ENCODE assay signal across 8 cellular contexts in the genomic region with DNA sequence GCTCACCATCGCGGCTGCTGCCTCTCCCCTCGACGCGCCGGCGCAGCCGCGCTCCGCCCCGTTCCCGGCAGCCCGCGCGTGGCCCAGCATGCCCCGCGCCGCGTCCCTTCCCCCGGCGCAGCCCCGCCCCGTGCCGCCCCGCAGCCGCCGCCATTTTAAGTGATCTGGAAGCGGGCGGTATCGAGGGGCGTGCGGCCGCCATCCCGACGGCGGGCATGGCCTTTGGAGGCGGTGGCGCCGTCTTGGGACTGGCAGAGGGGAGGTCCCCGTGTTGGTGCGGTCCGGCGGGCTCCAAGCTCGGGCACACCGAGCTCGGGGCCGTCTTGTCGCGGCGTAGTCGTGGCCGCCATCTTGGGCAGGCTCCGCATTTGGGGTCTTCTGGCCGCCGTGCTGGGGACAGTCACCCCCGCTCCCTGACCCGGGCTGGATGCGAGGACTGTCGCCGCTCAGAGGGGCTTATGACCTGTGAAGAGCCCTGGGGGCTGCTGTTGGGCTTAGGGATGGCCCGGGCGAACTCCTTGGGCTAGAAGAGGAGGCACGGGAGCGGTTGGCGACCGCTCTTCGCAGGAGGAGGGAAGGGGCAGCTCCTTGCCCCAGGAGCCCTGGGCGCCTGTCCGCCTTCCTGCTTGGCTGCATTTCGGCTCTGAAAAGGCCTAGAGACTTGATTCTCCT. TPM values are rescaled to one million over a fixed set of nuclear protein-coding genes. Genes with fewer than 3 reads are reported as not detected.
DNase-seq lines count a peak whose midpoint lies in the region; ATAC-seq lines count a peak whose summit lies in the region.

A gene (minus strand): TSS at position 50 of the 672 bp plus-strand sequence. CDS start 41 bp downstream, at position 9.

- peaks cover 15% of the 10 kb centered on the region for H3K4me1 Mint-ChIP-seq in activated T-helper 2 cell treated with anti-CD3 and anti-CD28 coated beads, Interferon-gamma antibody, Interleukin-2, Interleukin-4, amounts not matched to agents 10 μg/mL and 5 μg/mL and 100 μg/mL, durations not matched to agents 14 hours and 24 hours and 36 hours (ENCODE audit: low read depth)
- H3K4me1 Mint-ChIP-seq in natural killer cell treated with Interleukin-12 subunit alpha and Interleukin-12 subunit beta and Interleukin-15 and Interleukin-18, amount 100 ng/mL, for 72 hours (ENCODE audit: low read depth in 2 of 2) = peaks cover 23 to 30% of the 10 kb centered on the region in 2 donors

- H3K9me3 Mint-ChIP-seq in activated T-helper 2 cell treated with anti-CD3 and anti-CD28 coated beads, Interferon-gamma antibody, Interleukin-2, Interleukin-4, amounts not matched to agents 10 μg/mL and 5 μg/mL and 100 μg/mL, durations not matched to agents 14 hours and 24 hours and 36 hours = no peaks in the 10 kb centered on the region
- H3K9me3 Mint-ChIP-seq in natural killer cell treated with Interleukin-12 subunit alpha and Interleukin-12 subunit beta and Interleukin-15 and Interleukin-18, amount 100 ng/mL, for 72 hours = no peaks in the 10 kb centered on the region

- H3K36me3 Mint-ChIP-seq in activated T-helper 2 cell treated with anti-CD3 and anti-CD28 coated beads, Interferon-gamma antibody, Interleukin-2, Interleukin-4, amounts not matched to agents 10 μg/mL and 5 μg/mL and 100 μg/mL, durations not matched to agents 14 hours and 24 hours and 36 hours (ENCODE audit: low read depth) = peaks cover 24% of the 10 kb centered on the region
- H3K36me3 Mint-ChIP-seq in natural killer cell treated with Interleukin-12 subunit alpha and Interleukin-12 subunit beta and Interleukin-15 and Interleukin-18, amount 100 ng/mL, for 72 hours = peaks cover 6% of the 10 kb centered on the region

- peak within 1 kb of the TSS; percentile 98 for H3K4me3 ChIP-seq in Jurkat, Clone E6-1 (ENCODE audit: low read length)

- intact Hi-C loops in activated T-helper 2 cell treated with anti-CD3 and anti-CD28 coated beads, Interferon-gamma antibody, Interleukin-2, Interleukin-4, amounts not matched to agents 10 μg/mL and 5 μg/mL and 100 μg/mL, durations not matched to agents 14 hours and 24 hours and 36 hours (cut with micrococcal nuclease) = loop anchor here (1.0 kb wide), 1 partner anchor 25 kb away; a partner anchor contains a TSS

- ATAC-seq in GM21526 (IDR thresholded peaks at IDR 0.05; ENCODE audit: low FRiP score, unreplicated experiment) = peak; percentile 50
- peak; percentile 96 to 97 for ATAC-seq in natural killer cell treated with Interleukin-12 subunit alpha and Interleukin-12 subunit beta and Interleukin-15 and Interleukin-18, amount 100 ng/mL, for 72 hours

- peak; percentile 41 for DNase-seq in DMS114 treated with DMSO at 0.1 percent for 48 hours (lab: John Stamatoyannopoulos, UW; ENCODE audit: unreplicated experiment)
- peak; percentile 61 for DNase-seq in Jurkat, Clone E6-1 (ENCODE audit: low read depth, low spot score)
- DNase-seq in RPMI8226 = peak; percentile 94
- DNase-seq in activated T-helper 2 cell treated with anti-CD3 and anti-CD28 coated beads, Interferon-gamma antibody, Interleukin-2, Interleukin-4, amounts not matched to agents 10 μg/mL and 5 μg/mL and 100 μg/mL, durations not matched to agents 14 hours and 24 hours and 36 hours (ENCODE audit: low spot score) = peak; percentile 84
- peak; percentile 66 for DNase-seq in fibroblast of peridontal ligament (ENCODE audit: extremely low read depth)
- DNase-seq in natural killer cell treated with Interleukin-12 subunit alpha and Interleukin-12 subunit beta and Interleukin-15 and Interleukin-18, amount 100 ng/mL, for 72 hours (ENCODE audit: low spot score) = peak; percentile 93
- peak; percentile 89 for DNase-seq in stimulated activated naive CD4-positive, alpha-beta T cell treated with Interleukin-2 at 50 U/mL for 16 hours (lab: John Stamatoyannopoulos, UW)

- H3K27me3 Mint-ChIP-seq in activated T-helper 2 cell treated with anti-CD3 and anti-CD28 coated beads, Interferon-gamma antibody, Interleukin-2, Interleukin-4, amounts not matched to agents 10 μg/mL and 5 μg/mL and 100 μg/mL, durations not matched to agents 14 hours and 24 hours and 36 hours (ENCODE audit: low read depth) = no peaks in the 10 kb centered on the region
- no peaks in the 10 kb centered on the region for H3K27me3 Mint-ChIP-seq in natural killer cell treated with Interleukin-12 subunit alpha and Interleukin-12 subunit beta and Interleukin-15 and Interleukin-18, amount 100 ng/mL, for 72 hours

- peak within 1 kb of the TSS; percentile 97 for H3K4me3 Mint-ChIP-seq in activated T-helper 2 cell treated with anti-CD3 and anti-CD28 coated beads, Interferon-gamma antibody, Interleukin-2, Interleukin-4, amounts not matched to agents 10 μg/mL and 5 μg/mL and 100 μg/mL, durations not matched to agents 14 hours and 24 hours and 36 hours (ENCODE audit: low read depth)
- H3K4me3 Mint-ChIP-seq in natural killer cell treated with Interleukin-12 subunit alpha and Interleukin-12 subunit beta and Interleukin-15 and Interleukin-18, amount 100 ng/mL, for 72 hours = peak within 1 kb of the TSS; percentile 91

- peak within 1 kb of the TSS; percentile 93 for H3K27ac Mint-ChIP-seq in activated T-helper 2 cell treated with anti-CD3 and anti-CD28 coated beads, Interferon-gamma antibody, Interleukin-2, Interleukin-4, amounts not matched to agents 10 μg/mL and 5 μg/mL and 100 μg/mL, durations not matched to agents 14 hours and 24 hours and 36 hours
- peak within 1 kb of the TSS; percentile 93 to 94 for H3K27ac Mint-ChIP-seq in natural killer cell treated with Interleukin-12 subunit alpha and Interleukin-12 subunit beta and Interleukin-15 and Interleukin-18, amount 100 ng/mL, for 72 hours

RNA-seq across cellular contexts. Expression of the gene that starts here (rescaled TPM):
- 675 TPM for polyA plus RNA-seq in Jurkat, Clone E6-1 (2012; ENCODE audit: insufficient read depth, insufficient read length)
- 242 and 252 TPM in 2 replicates for total RNA-seq in activated T-helper 2 cell treated with anti-CD3 and anti-CD28 coated beads, Interferon-gamma antibody, Interleukin-2, Interleukin-4, amounts not matched to agents 10 μg/mL and 5 μg/mL and 100 μg/mL, durations not matched to agents 14 hours and 24 hours and 36 hours
- total RNA-seq in natural killer cell treated with Interleukin-12 subunit alpha and Interleukin-12 subunit beta and Interleukin-15 and Interleukin-18, amount 100 ng/mL, for 72 hours = 100 to 1,000 TPM; 196 to 201 TPM

Comparison
In these comparisons a context has a peak if more than half of its experiments do, and no peak if none do; other contexts are left out.
1. Peak in every context shown above with its lines: DNase-seq, ATAC-seq and H3K4me3 ChIP-seq.
2. DNase-seq: peak in every context shown above with its lines; median percentile 94 in RPMI8226; 93 in natural killer cell treated with Interleukin-12 subunit alpha and Interleukin-12 subunit beta and Interleukin-15 and Interleukin-18, amount 100 ng/mL, for 72 hours; 89 in stimulated activated naive CD4-positive, alpha-beta T cell treated with Interleukin-2 at 50 U/mL for 16 hours; 84 in activated T-helper 2 cell treated with anti-CD3 and anti-CD28 coated beads, Interferon-gamma antibody, Interleukin-2, Interleukin-4, amounts not matched to agents 10 μg/mL and 5 μg/mL and 100 μg/mL, durations not matched to agents 14 hours and 24 hours and 36 hours; 66 in fibroblast of peridontal ligament; 61 in Jurkat, Clone E6-1; 41 in DMS114 treated with DMSO at 0.1 percent for 48 hours.